22 cellular contexts compared by ENCODE assay signal in the genomic region with DNA sequence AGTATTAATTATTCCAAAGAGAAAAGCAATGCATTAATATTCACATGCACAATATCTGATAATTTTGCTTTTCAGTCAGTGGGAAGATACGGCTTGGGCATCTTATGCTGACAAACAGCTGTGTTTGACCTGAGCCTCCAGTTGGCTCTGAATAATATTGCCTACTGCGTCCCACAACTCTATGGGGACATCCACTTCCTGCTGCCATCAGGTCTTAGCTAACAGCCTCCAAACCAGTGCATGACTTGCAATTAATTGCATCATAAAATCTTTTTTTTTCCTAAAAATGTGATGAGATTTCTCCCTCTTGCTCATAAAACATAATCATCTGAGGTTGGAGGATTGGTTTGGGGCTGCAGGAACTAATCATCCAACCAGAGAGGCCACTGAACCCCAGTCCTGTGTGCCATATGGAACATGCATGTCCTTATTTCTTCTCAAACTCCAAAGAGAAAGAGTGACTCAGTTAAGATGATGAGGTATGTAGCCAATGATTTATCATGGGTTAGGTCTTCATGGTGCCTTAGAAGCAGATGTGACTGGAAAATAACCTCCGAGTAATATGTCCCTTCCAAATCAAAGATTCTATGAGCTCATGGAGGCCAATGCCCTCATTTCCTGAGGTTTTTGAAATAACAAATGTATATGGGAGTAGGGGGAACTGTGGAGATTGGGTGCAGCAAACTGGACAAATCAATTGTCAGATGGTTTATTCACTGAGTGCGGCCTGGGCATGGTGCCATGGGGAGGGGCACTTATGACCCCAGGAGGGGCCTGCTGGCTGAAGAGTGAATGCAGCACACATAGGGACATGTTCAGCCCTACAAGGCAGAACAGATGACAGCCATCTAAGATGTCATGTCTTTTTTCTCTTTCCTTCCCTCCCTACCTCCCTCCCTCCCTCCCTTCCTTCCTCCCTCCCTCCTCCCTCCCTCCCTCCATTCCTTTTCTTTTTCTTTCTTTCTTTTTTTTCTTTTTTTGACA. TPM values are rescaled to one million over a fixed set of nuclear protein-coding genes. Genes with fewer than 3 reads are reported as not detected.
A peak's percentile ranks its signal among the peaks of the same experiment; 100 is the strongest.
DNase-seq lines count a peak whose midpoint lies in the region; ATAC-seq and TF ChIP-seq lines count a peak whose summit lies in the region.
"Had no signal": no experiment of that assay in that cellular context is flagged by ENCODE, and none has a peak within 500 bp of the region (broad histone marks: within the 10 kb centered on the region; RNA-seq: fewer than 3 reads in every experiment).

No MANE protein-coding gene starts in this region.

- H3K9me3 ChIP-seq in BLaER1 treated with 17β-estradiol and CSF1 and Interleukin-3, amounts not matched to agents 10 nM and 100 nM (replicated peaks in 1 of 11), result peaks cover 65 to 84% (median 74%) of the 10 kb centered on the region in 11 experiments
- H3K9me3 ChIP-seq in spleen, result peaks cover 0 to 65% (median 52%) of the 10 kb centered on the region in 8 donors

- CTCF ChIA-PET in activated CD4-positive, alpha-beta T cell treated with anti-CD3 and anti-CD28 coated beads for 36 hours (lab: Charles Lee), result interaction anchor here (1.0 kb wide), 2 partner anchors 9 to 21 kb away, joined by 3 to 4 read pairs; no protein-coding TSS in a partner anchor

- H3K9me3 Mint-ChIP-seq in chondrocyte (ENCODE audit: low read depth), result peaks cover 34% of the 10 kb centered on the region
- H3K9me3 Mint-ChIP-seq in activated CD4-positive, alpha-beta T cell treated with anti-CD3 and anti-CD28 coated beads for 36 hours (ENCODE audit: low read depth), result peaks cover 45% of the 10 kb centered on the region

- H3K27ac Mint-ChIP-seq in chondrocyte (ENCODE audit: unreplicated experiment), result peak overlapping the region; percentile 80
- no peak overlapping the region for H3K27ac Mint-ChIP-seq in activated CD4-positive, alpha-beta T cell treated with anti-CD3 and anti-CD28 coated beads for 36 hours
- H3K27ac Mint-ChIP-seq: HFFc6 had no signal

- intact Hi-C loops in spleen (cut with DNase I; ENCODE audit: low total_unique reads), result no loop called here
- intact Hi-C loops in activated CD4-positive, alpha-beta T cell treated with anti-CD3 and anti-CD28 coated beads for 36 hours (cut with DNase I, micrococcal nuclease), result no loop called here

- TF ChIP-seq CTCF in chondrocyte (IDR thresholded peaks at IDR 0.05) (no peak), spleen (IDR thresholded peaks at IDR 0.05 in 8 of 11, conservative IDR thresholded peaks at IDR 0.05 in 3 of 11) (no peak)

- POLR2A ChIA-PET in activated CD4-positive, alpha-beta T cell treated with anti-CD3 and anti-CD28 coated beads for 36 hours (lab: Charles Lee), result interaction anchor here (0.7 kb wide), 1 partner anchor 64 kb away, joined by 3 read pairs; no protein-coding TSS in a partner anchor

- no peaks in the 10 kb centered on the region for H3K27me3 ChIP-seq in BLaER1 treated with 17β-estradiol and CSF1 and Interleukin-3, amounts not matched to agents 10 nM and 100 nM
- no peaks in the 10 kb centered on the region for H3K27me3 ChIP-seq in spleen (replicated peaks in 1 of 7)

- 67 to 75% (median 73%) methylated on average over 4 of the region's 4 CpGs for WGBS in spleen, 5 donors

- no peak overlapping the region for H3K4me3 Mint-ChIP-seq in chondrocyte (ENCODE audit: unreplicated experiment)
- H3K4me3 Mint-ChIP-seq in activated CD4-positive, alpha-beta T cell treated with anti-CD3 and anti-CD28 coated beads for 36 hours, result no peak overlapping the region
- H3K4me3 Mint-ChIP-seq: HFFc6, T-cell had no signal

- peaks cover 0 to 11% (median 8%) of the 10 kb centered on the region in 10 experiments; a peak in 8 of 20 replicates for H3K4me1 ChIP-seq in BLaER1 treated with 17β-estradiol and CSF1 and Interleukin-3, amounts not matched to agents 10 nM and 100 nM
- H3K4me1 ChIP-seq in spleen, result no peaks in the 10 kb centered on the region

- TF ChIP-seq POLR2A in spleen (IDR thresholded peaks at IDR 0.05), result no peak

- H3K9ac ChIP-seq in BLaER1 treated with 17β-estradiol and CSF1 and Interleukin-3, amounts not matched to agents 10 nM and 100 nM, result no peak overlapping the region

- DNase-seq in NCI-H748 (lab: John Stamatoyannopoulos, UW; ENCODE audit: unreplicated experiment) (peak; percentile 29), NCI-H748 treated with DMSO at 0.1 percent for 48 hours (lab: John Stamatoyannopoulos, UW) (no peak), chondrocyte (ENCODE audit: low spot score) (no peak), mesenteric fat pad (ENCODE audit: low spot score) (peak; percentile 24), spleen (no peak)
- no peak for DNase-seq in activated CD4-positive, alpha-beta T cell treated with anti-CD3 and anti-CD28 coated beads for 36 hours
- DNase-seq: DMS79 treated with DMSO at 0.1 percent for 48 hours, HFFc6, MM.1S, NCI-H1417, NCI-H187, NCI-H2107, NCI-H226, NCI-H526 treated with DMSO at 0.1 percent for 48 hours, SHP77, T-cell had no signal

- no peaks in the 10 kb centered on the region for H4K20me1 ChIP-seq in BLaER1 treated with 17β-estradiol and CSF1 and Interleukin-3, amounts not matched to agents 10 nM and 100 nM

- peaks cover 18% of the 10 kb centered on the region for H3K4me1 Mint-ChIP-seq in chondrocyte (ENCODE audit: low read depth)
- peaks cover 6% of the 10 kb centered on the region for H3K4me1 Mint-ChIP-seq in activated CD4-positive, alpha-beta T cell treated with anti-CD3 and anti-CD28 coated beads for 36 hours

- peak overlapping the region in 7 of 11 experiments; percentile 0 to 23 (median 13); a peak in 4 of 22 replicates for H3K4me2 ChIP-seq in BLaER1 treated with 17β-estradiol and CSF1 and Interleukin-3, amounts not matched to agents 10 nM and 100 nM

- peaks cover 17% of the 10 kb centered on the region for H3K36me3 Mint-ChIP-seq in chondrocyte (ENCODE audit: low read depth)
- H3K36me3 Mint-ChIP-seq in activated CD4-positive, alpha-beta T cell treated with anti-CD3 and anti-CD28 coated beads for 36 hours (ENCODE audit: low read depth), result peaks cover 36% of the 10 kb centered on the region

- H3K27me3 Mint-ChIP-seq in chondrocyte (ENCODE audit: low read depth), result peaks cover 13% of the 10 kb centered on the region
- no peaks in the 10 kb centered on the region for H3K27me3 Mint-ChIP-seq in activated CD4-positive, alpha-beta T cell treated with anti-CD3 and anti-CD28 coated beads for 36 hours
- H3K27me3 Mint-ChIP-seq: T-cell had no signal

- H3K36me3 ChIP-seq in BLaER1 treated with 17β-estradiol and CSF1 and Interleukin-3, amounts not matched to agents 10 nM and 100 nM, result peaks cover 0 to 5% (median 0%) of the 10 kb centered on the region in 11 experiments; a peak in 1 of 22 replicates
- H3K36me3 ChIP-seq in spleen, result no peaks in the 10 kb centered on the region

- H3K27ac ChIP-seq in BLaER1 treated with 17β-estradiol and CSF1 and Interleukin-3, amounts not matched to agents 10 nM and 100 nM, result peak overlapping the region in 8 of 11 experiments; percentile 33 to 64 (median 51); a peak in 12 of 22 replicates
- no peak overlapping the region for H3K27ac ChIP-seq in spleen
- H3K27ac ChIP-seq: C4-2B, SK-N-MC had no signal

- ATAC-seq in HG03159 (IDR thresholded peaks at IDR 0.05; ENCODE audit: unreplicated experiment), result no peak
- no peak for ATAC-seq in activated CD4-positive, alpha-beta T cell treated with anti-CD3 and anti-CD28 coated beads for 36 hours
- ATAC-seq: T-cell had no signal

- H3K4me3 ChIP-seq in BLaER1 treated with 17β-estradiol and CSF1 and Interleukin-3, amounts not matched to agents 10 nM and 100 nM, result no peak overlapping the region
- no peak overlapping the region for H3K4me3 ChIP-seq in spleen
- H3K4me3 ChIP-seq: SK-N-MC had no signal

RNA-seq across cellular contexts. Expression of gene EDAR, which starts 39.4 kb away (rescaled TPM):
- total RNA-seq in chondrocyte, result not detected in 3 replicates
- total RNA-seq in mesenteric fat pad, result not detected
- under 1 TPM in 5 of 7 donors, not detected in 2; 0.14 to 0.67 (median 0.15) TPM for total RNA-seq in spleen
- polyA plus RNA-seq in spleen, result under 1 TPM; 0.02 to 0.18 (median 0.06) TPM
- total RNA-seq in activated CD4-positive, alpha-beta T cell treated with anti-CD3 and anti-CD28 coated beads for 36 hours, result under 1 TPM; 0.78 to 0.81 TPM
- total RNA-seq: HFFc6, LHCN-M2, RPMI7951 had no signal

Comparison
In these comparisons a context has a peak if more than half of its experiments do, and no peak if none do; other contexts are left out.
1. DNase-seq: peak in NCI-H748 (single experiment) and mesenteric fat pad (single experiment); none in NCI-H748 treated with DMSO at 0.1 percent for 48 hours (single experiment), chondrocyte (single experiment), spleen (single experiment) and activated CD4-positive, alpha-beta T cell treated with anti-CD3 and anti-CD28 coated beads for 36 hours (single experiment).
2. H3K27ac ChIP-seq: peak in BLaER1 treated with 17β-estradiol and CSF1 and Interleukin-3, amounts not matched to agents 10 nM and 100 nM (8 of 11); none in spleen (0 of 8).